ENCODE assay signal across 8 cellular contexts in the genomic region with DNA sequence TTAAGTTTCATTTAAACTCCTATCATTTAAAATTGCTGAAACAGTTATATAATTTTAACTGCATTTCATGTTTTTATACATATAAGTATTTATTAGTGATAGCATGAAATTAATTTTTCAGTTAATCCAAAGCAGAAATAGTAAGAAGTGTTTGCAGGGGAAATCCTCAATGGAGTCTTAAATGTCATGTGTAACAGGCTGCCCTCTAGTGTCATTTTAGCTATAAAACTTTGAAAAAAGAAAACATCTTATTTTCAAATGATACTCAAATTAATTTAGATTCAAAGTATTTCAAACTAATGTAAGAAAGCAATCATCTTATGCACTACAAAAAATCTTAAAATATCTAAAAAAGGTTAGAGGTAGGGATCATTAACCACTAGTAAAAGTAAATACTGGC. TPM values are rescaled to one million over a fixed set of nuclear protein-coding genes. Genes with fewer than 3 reads are reported as not detected.
DNase-seq lines count a peak whose midpoint lies in the region; ATAC-seq, FAIRE-seq and TF ChIP-seq lines count a peak whose summit lies in the region.

No MANE protein-coding gene starts in this region.

- no peaks in the 10 kb centered on the region for H3K36me3 ChIP-seq in kidney epithelial cell (ENCODE audit: control insufficient read depth, insufficient read depth, low read length)

- H3K27ac ChIP-seq in C4-2B: no peak overlapping the region

- no peak for FAIRE-seq in H54 (lab: Jason Lieb, UNC)

- peak; percentile 45 for DNase-seq in HT-29 (ENCODE audit: low spot score)
- peak; percentile 23 for DNase-seq in SW480 (ENCODE audit: low spot score)
- no peak for DNase-seq in kidney epithelial cell (ENCODE audit: low read depth)
- DNase-seq in NCI-H2107 (lab: John Stamatoyannopoulos, UW): no peak
- DNase-seq in H54 (ENCODE audit: insufficient read length, low spot score): no peak

- H3K27me3 ChIP-seq in kidney epithelial cell (ENCODE audit: control insufficient read depth, insufficient read depth, low read length): no peaks in the 10 kb centered on the region

- TF ChIP-seq POLR2A in H54 (IDR thresholded peaks at IDR 0.05; ENCODE audit: low read depth, low read length): no peak

- peak; percentile 61 for TF ChIP-seq CTCF in C4-2B (conservative IDR thresholded peaks at IDR 0.05)
- TF ChIP-seq CTCF in kidney epithelial cell (IDR thresholded peaks at IDR 0.05; ENCODE audit: insufficient read depth, low read length, poor library complexity, severe bottlenecking): peak; percentile 43

- H3K4me3 ChIP-seq in kidney epithelial cell (ENCODE audit: low read depth, low read length): no peak overlapping the region

- ATAC-seq in HG02678 (IDR thresholded peaks at IDR 0.05; ENCODE audit: unreplicated experiment) (no peak), HG03378 (IDR thresholded peaks at IDR 0.05; ENCODE audit: unreplicated experiment) (no peak)

RNA-seq across cellular contexts. Expression of gene TAPT1, which starts 27.1 kb away (rescaled TPM):
- 6.7 and 6.9 TPM in 2 replicates for total RNA-seq in HT-29 (2014; rRNA removed; shearing (Covaris generic))
- 9.0 and 18.8 TPM in 2 replicates for total RNA-seq in kidney epithelial cell

Comparison
In these comparisons a context has a peak if more than half of its experiments do, and no peak if none do; other contexts are left out.
1. DNase-seq: peak in HT-29 (single experiment) and SW480 (single experiment); none in kidney epithelial cell (single experiment), NCI-H2107 (single experiment) and H54 (single experiment).